29 cellular contexts compared by ENCODE assay signal in the genomic region with DNA sequence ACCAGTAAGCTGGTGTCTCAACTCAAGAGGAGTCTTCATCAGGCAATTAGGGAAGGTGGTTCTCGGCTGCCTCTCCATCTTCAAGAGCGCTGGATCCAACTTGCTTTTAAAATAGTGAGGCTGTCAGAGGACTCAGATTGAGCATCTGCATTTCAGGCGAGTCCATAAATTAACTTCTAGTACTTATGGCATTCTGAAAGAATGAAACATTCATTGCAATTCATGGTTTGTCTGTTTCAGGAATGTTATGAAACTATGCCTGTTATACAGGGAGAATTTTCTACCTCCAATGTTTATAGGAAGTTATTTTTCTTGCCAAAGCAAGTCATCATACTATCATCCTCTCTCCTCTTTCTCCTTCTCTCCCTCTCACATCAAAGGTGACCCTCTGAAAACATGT.
DNase-seq lines count a peak whose midpoint lies in the region; ATAC-seq and TF ChIP-seq lines count a peak whose summit lies in the region.
"Had no signal": no experiment of that assay in that cellular context is flagged by ENCODE, and none has a peak within 500 bp of the region (broad histone marks: within the 10 kb centered on the region; RNA-seq: fewer than 3 reads in every experiment).

No MANE protein-coding gene starts in this region.

- no peak for ATAC-seq in GM23338
- no peak for ATAC-seq in GM21423 (IDR thresholded peaks at IDR 0.05; ENCODE audit: unreplicated experiment)
- no peak for ATAC-seq in left lung
- ATAC-seq: activated CD4-positive, CD25-positive, alpha-beta regulatory T cell treated with anti-CD3 and anti-CD28 coated beads, Interleukin-2, amount 50 U/mL, for 24 hours; body of pancreas; effector memory CD8-positive, alpha-beta T cell; gastrocnemius medialis; left ventricle myocardium superior; naive thymus-derived CD8-positive, alpha-beta T cell; Right ventricle myocardium inferior; stimulated activated memory B cell treated with anti-CD40 and anti-IgM and Interleukin-4, amounts not matched to agents 10 μg/mL and 1 μg/mL and 100 μg/mL, for 72 hours had no signal

- peaks cover 4% of the 10 kb centered on the region for H3K27me3 Mint-ChIP-seq in GM23338 (ENCODE audit: insufficient read depth, low read depth, poor library complexity)
- H3K27me3 Mint-ChIP-seq: activated CD4-positive, alpha-beta memory T cell treated with anti-CD3 and anti-CD28 coated beads for 36 hours; activated naive CD8-positive, alpha-beta T cell; effector memory CD8-positive, alpha-beta T cell; stimulated activated memory B cell treated with anti-CD40 and anti-IgM and Interleukin-4, amounts not matched to agents 10 μg/mL and 1 μg/mL and 100 μg/mL, for 72 hours had no signal

- H3K27ac Mint-ChIP-seq in GM23338: no peak overlapping the region
- H3K27ac Mint-ChIP-seq: activated CD4-positive, alpha-beta memory T cell treated with anti-CD3 and anti-CD28 coated beads for 36 hours; activated naive CD8-positive, alpha-beta T cell; activated T-helper 2 cell treated with anti-CD3 and anti-CD28 coated beads, Interferon-gamma antibody, Interleukin-2, Interleukin-4, amounts not matched to agents 10 μg/mL and 5 μg/mL and 100 μg/mL, durations not matched to agents 14 hours and 24 hours and 36 hours; effector memory CD8-positive, alpha-beta T cell; immature natural killer cell; naive thymus-derived CD8-positive, alpha-beta T cell; stimulated activated memory B cell treated with anti-CD40 and anti-IgM and Interleukin-4, amounts not matched to agents 10 μg/mL and 1 μg/mL and 100 μg/mL, for 72 hours had no signal

- no peaks in the 10 kb centered on the region for H3K9me3 ChIP-seq in AG04450 (ENCODE audit: control insufficient read depth, insufficient read depth, low read length)
- H3K9me3 ChIP-seq in SK-N-SH: no peaks in the 10 kb centered on the region
- H3K9me3 ChIP-seq in left lung: no peaks in the 10 kb centered on the region
- no peaks in the 10 kb centered on the region for H3K9me3 ChIP-seq in adrenal gland (replicated peaks in 1 of 3)
- H3K9me3 ChIP-seq: body of pancreas, gastrocnemius medialis, suprapubic skin had no signal

- H3K36me3 Mint-ChIP-seq in GM23338 (ENCODE audit: low read depth): no peaks in the 10 kb centered on the region
- H3K36me3 Mint-ChIP-seq: activated CD4-positive, alpha-beta memory T cell treated with anti-CD3 and anti-CD28 coated beads for 36 hours; activated naive CD8-positive, alpha-beta T cell; immature natural killer cell; naive thymus-derived CD8-positive, alpha-beta T cell; stimulated activated memory B cell treated with anti-CD40 and anti-IgM and Interleukin-4, amounts not matched to agents 10 μg/mL and 1 μg/mL and 100 μg/mL, for 72 hours had no signal

- TF ChIP-seq CTCF in AG04450 (IDR thresholded peaks at IDR 0.05; ENCODE audit: low read depth, low read length) (no peak), GM23338 (conservative IDR thresholded peaks at IDR 0.05; ENCODE audit: low read depth in 2 of 2) (no peak), SK-N-SH (IDR thresholded peaks at IDR 0.05) (no peak), foreskin fibroblast (IDR thresholded peaks at IDR 0.05; ENCODE audit: low read depth, low read length) (no peak), left lung (IDR thresholded peaks at IDR 0.05) (no peak), adrenal gland (IDR thresholded peaks at IDR 0.05) (no peak)

- CTCF ChIA-PET in AG04450 (lab: Charles Lee): no interaction called here
- CTCF ChIA-PET in SK-N-SH (lab: Yijun Ruan, JAX): no interaction called here

- H3K4me3 Mint-ChIP-seq in GM23338: no peak overlapping the region
- H3K4me3 Mint-ChIP-seq: activated CD4-positive, alpha-beta memory T cell treated with anti-CD3 and anti-CD28 coated beads for 36 hours; activated naive CD8-positive, alpha-beta T cell; effector memory CD8-positive, alpha-beta T cell; immature natural killer cell; naive thymus-derived CD8-positive, alpha-beta T cell; stimulated activated memory B cell treated with anti-CD40 and anti-IgM and Interleukin-4, amounts not matched to agents 10 μg/mL and 1 μg/mL and 100 μg/mL, for 72 hours had no signal

- DNase-seq in AG04450 (ENCODE audit: low read depth, low spot score) (no peak), GM23338 (ENCODE audit: low spot score) (no peak), SK-N-SH (no peak), foreskin fibroblast (peak; percentile 18 to 36), left lung (no peak), adrenal gland (no peak), NCI-H2029 (lab: John Stamatoyannopoulos, UW) (no peak)
- DNase-seq: ACHN; activated CD4-positive, alpha-beta memory T cell treated with anti-CD3 and anti-CD28 coated beads for 36 hours; activated CD8-positive, alpha-beta memory T cell treated with anti-CD3 and anti-CD28 coated beads, Interleukin-2, amount 50 U/mL, for 48 hours; body of pancreas; C1 segment of cervical spinal cord; effector memory CD8-positive, alpha-beta T cell; gastrocnemius medialis; hippocampal formation; immature natural killer cell; Karpas-422; left ventricle myocardium superior; midbrain; naive thymus-derived CD8-positive, alpha-beta T cell; NCI-H187 treated with DMSO at 0.1 percent for 48 hours; stimulated activated CD4-positive, alpha-beta T cell treated with anti-CD3 and anti-CD28 coated beads, Interleukin-4, amount 100 ng/mL, for 1 hour had no signal

- no peaks in the 10 kb centered on the region for H3K27me3 ChIP-seq in AG04450 (ENCODE audit: control insufficient read depth, insufficient read depth, low read length)
- no peaks in the 10 kb centered on the region for H3K27me3 ChIP-seq in GM23338 (ENCODE audit: insufficient read depth)
- no peaks in the 10 kb centered on the region for H3K27me3 ChIP-seq in SK-N-SH (ENCODE audit: insufficient read depth)
- no peaks in the 10 kb centered on the region for H3K27me3 ChIP-seq in left lung
- H3K27me3 ChIP-seq in adrenal gland: no peaks in the 10 kb centered on the region
- H3K27me3 ChIP-seq: gastrocnemius medialis, suprapubic skin had no signal

- H3K36me3 ChIP-seq in GM23338 (ENCODE audit: insufficient read depth) (no peaks in the 10 kb centered on the region), SK-N-SH (replicated peaks in 1 of 2; ENCODE audit: control insufficient read depth in 1 of 2, insufficient read depth in 2 of 2, low read length in 1 of 2) (no peaks in the 10 kb centered on the region), left lung (no peaks in the 10 kb centered on the region), adrenal gland (replicated peaks in 1 of 2) (no peaks in the 10 kb centered on the region)
- H3K36me3 ChIP-seq: gastrocnemius medialis, suprapubic skin had no signal

- H3K4me2 ChIP-seq in GM23338 (no peak overlapping the region), SK-N-SH (no peak overlapping the region)

- H4K20me1 ChIP-seq in GM23338 (replicated peaks; ENCODE audit: insufficient read depth): no peaks in the 10 kb centered on the region
- no peaks in the 10 kb centered on the region for H4K20me1 ChIP-seq in SK-N-SH (ENCODE audit: insufficient read depth)

- TF ChIP-seq POLR2A in adrenal gland (IDR thresholded peaks at IDR 0.05): no peak

- no peak overlapping the region for H3K9ac ChIP-seq in SK-N-SH

- H3K4me1 Mint-ChIP-seq in GM23338: peaks cover 29% of the 10 kb centered on the region
- H3K4me1 Mint-ChIP-seq: immature natural killer cell; naive thymus-derived CD8-positive, alpha-beta T cell; stimulated activated memory B cell treated with anti-CD40 and anti-IgM and Interleukin-4, amounts not matched to agents 10 μg/mL and 1 μg/mL and 100 μg/mL, for 72 hours had no signal

- H3K4me1 ChIP-seq in GM23338 (ENCODE audit: insufficient read depth) (peaks cover 13% of the 10 kb centered on the region), SK-N-SH (ENCODE audit: control insufficient read depth in 1 of 2, insufficient read depth in 2 of 2, low read depth in 1 of 2, low read length in 1 of 2) (peaks cover 0 to 17% of the 10 kb centered on the region in 2 experiments; a peak in 2 of 4 replicates), left lung (no peaks in the 10 kb centered on the region), adrenal gland (replicated peaks in 1 of 2) (no peaks in the 10 kb centered on the region)
- H3K4me1 ChIP-seq: body of pancreas, gastrocnemius medialis, suprapubic skin had no signal

- H3K9me2 ChIP-seq in GM23338 (ENCODE audit: insufficient read depth) (0 out of 2 replicates have a peak, but pooled peaks cover 3% of the 10 kb centered on the region), SK-N-SH (no peaks in the 10 kb centered on the region)

- WGBS in SK-N-SH (ENCODE audit: low lambda C conversion rate): 21% methylated on average over 3 of the region's 3 CpGs
- WGBS in adrenal gland, 4 donors: 77 to 93% (median 87%) methylated on average over 3 of the region's 3 CpGs

- H3K9me3 Mint-ChIP-seq in GM23338: no peaks in the 10 kb centered on the region
- H3K9me3 Mint-ChIP-seq: activated CD4-positive, alpha-beta memory T cell treated with anti-CD3 and anti-CD28 coated beads for 36 hours; activated T-helper 2 cell treated with anti-CD3 and anti-CD28 coated beads, Interferon-gamma antibody, Interleukin-2, Interleukin-4, amounts not matched to agents 10 μg/mL and 5 μg/mL and 100 μg/mL, durations not matched to agents 14 hours and 24 hours and 36 hours had no signal

- intact Hi-C loops in left lung (cut with DNase I): no loop called here
- intact Hi-C loops in adrenal gland (cut with DNase I): no loop called here

- POLR2A ChIA-PET in AG04450 (lab: Yijun Ruan, JAX) (no interaction called here), SK-N-SH (lab: Yijun Ruan, JAX) (no interaction called here)

- no peak for TF ChIP-seq RAD21 in SK-N-SH (IDR thresholded peaks at IDR 0.05; ENCODE audit: low read length)

- H2AFZ ChIP-seq in GM23338 (0 out of 2 replicates have a peak overlapping the region, but pooled peaks have one; percentile 20), SK-N-SH (ENCODE audit: low read depth) (no peak overlapping the region)

- H3K79me2 ChIP-seq in GM23338 (replicated peaks; ENCODE audit: insufficient read depth): no peaks in the 10 kb centered on the region
- H3K79me2 ChIP-seq in SK-N-SH (ENCODE audit: insufficient read depth): no peaks in the 10 kb centered on the region

- peak in 1 of 2 experiments; percentile 36; a peak in 1 of 4 replicates for TF ChIP-seq EP300 in SK-N-SH (IDR thresholded peaks at IDR 0.05; ENCODE audit: borderline replicate concordance in 1 of 2, low read depth in 1 of 2, low read length in 1 of 2)

- peak overlapping the region; percentile 69 for H3K27ac ChIP-seq in AG04450 (ENCODE audit: low read depth, low read length)
- H3K27ac ChIP-seq in GM23338 (ENCODE audit: low read depth): no peak overlapping the region
- H3K27ac ChIP-seq in SK-N-SH (ENCODE audit: low read depth in 2 of 2, low read length in 1 of 2): peak overlapping the region; percentile 16 to 50; a peak in 2 of 4 replicates
- no peak overlapping the region for H3K27ac ChIP-seq in left lung
- no peak overlapping the region for H3K27ac ChIP-seq in adrenal gland
- H3K27ac ChIP-seq: body of pancreas, gastrocnemius medialis, suprapubic skin had no signal

- H3K4me3 ChIP-seq in AG04450 (ENCODE audit: low read depth, low read length): no peak overlapping the region
- H3K4me3 ChIP-seq in GM23338: no peak overlapping the region
- H3K4me3 ChIP-seq in SK-N-SH (ENCODE audit: low read depth in 2 of 2, low read length in 1 of 2): no peak overlapping the region
- H3K4me3 ChIP-seq in foreskin fibroblast (ENCODE audit: low read depth in 1 of 2, low read length in 2 of 2): no peak overlapping the region
- H3K4me3 ChIP-seq in left lung: no peak overlapping the region
- no peak overlapping the region for H3K4me3 ChIP-seq in adrenal gland
- H3K4me3 ChIP-seq: body of pancreas, gastrocnemius medialis, suprapubic skin had no signal

- no peaks in the 10 kb centered on the region for H3F3A ChIP-seq in GM23338 (replicated peaks; ENCODE audit: low read depth)
- peaks cover 8% of the 10 kb centered on the region for H3F3A ChIP-seq in SK-N-SH (replicated peaks; ENCODE audit: insufficient read depth)

Comparison
In these comparisons a context has a peak if more than half of its experiments do, and no peak if none do; other contexts are left out.
1. DNase-seq: peak in foreskin fibroblast (2 of 2); none in AG04450 (single experiment), GM23338 (single experiment), SK-N-SH (single experiment), left lung (0 of 2), adrenal gland (0 of 7) and NCI-H2029 (single experiment).
2. H3K27ac ChIP-seq: peak in AG04450 (single experiment) and SK-N-SH (2 of 2); none in GM23338 (single experiment), left lung (0 of 2) and adrenal gland (0 of 5).